Comparison of ENCODE assay signal across 1 cellular context in genomic region chr3:180802837-180803236, GRCh38.
TF ChIP-seq lines count a peak whose summit lies in the region.

No MANE protein-coding gene starts in this region.

TF ChIP-seq in GM23338, 12 proteins besides CTCF, POLR2A, EP300 and RAD21 (continued from another document):
- TF ChIP-seq ZNF462 (CRISPR knock-in tag; IDR thresholded peaks at IDR 0.05) (no peak), EZH2 (IDR thresholded peaks at IDR 0.05; ENCODE audit: low read depth, unreplicated experiment) (no peak), STAT1 (IDR thresholded peaks at IDR 0.05; ENCODE audit: unreplicated experiment) (no peak), ZNF114 (CRISPR knock-in tag; IDR thresholded peaks at IDR 0.05) (no peak)
